Comparison of ENCODE assay signal across 1 cellular context in genomic region chr10:21368728-21369425, GRCh38.
TF ChIP-seq lines count a peak whose summit lies in the region.

No MANE protein-coding gene starts in this region.

TF ChIP-seq in endothelial cell of umbilical vein, 7 proteins besides CTCF, POLR2A, EP300 and RAD21:
- no peak for TF ChIP-seq POLR2AphosphoS5 (IDR thresholded peaks at IDR 0.05; ENCODE audit: insufficient read depth, low read depth, low read length)
- TF ChIP-seq MAX (IDR thresholded peaks at IDR 0.05; ENCODE audit: insufficient read depth, insufficient read length): no peak
- TF ChIP-seq EZH2 (IDR thresholded peaks at IDR 0.05; ENCODE audit: borderline replicate concordance, low read depth, low read length, severe bottlenecking): no peak
- no peak for TF ChIP-seq FOS (IDR thresholded peaks at IDR 0.05; ENCODE audit: borderline replicate concordance, insufficient read depth, low read length)
- TF ChIP-seq GATA2 (IDR thresholded peaks at IDR 0.05; ENCODE audit: insufficient read depth, insufficient read length, low read depth, low read length): no peak
- TF ChIP-seq MYC (IDR thresholded peaks at IDR 0.05; ENCODE audit: low read depth, low read length): no peak
- no peak for TF ChIP-seq JUN (IDR thresholded peaks at IDR 0.05; ENCODE audit: borderline replicate concordance, insufficient read depth, insufficient read length, low read depth)
